8 cellular contexts compared by ENCODE assay signal in the genomic region with DNA sequence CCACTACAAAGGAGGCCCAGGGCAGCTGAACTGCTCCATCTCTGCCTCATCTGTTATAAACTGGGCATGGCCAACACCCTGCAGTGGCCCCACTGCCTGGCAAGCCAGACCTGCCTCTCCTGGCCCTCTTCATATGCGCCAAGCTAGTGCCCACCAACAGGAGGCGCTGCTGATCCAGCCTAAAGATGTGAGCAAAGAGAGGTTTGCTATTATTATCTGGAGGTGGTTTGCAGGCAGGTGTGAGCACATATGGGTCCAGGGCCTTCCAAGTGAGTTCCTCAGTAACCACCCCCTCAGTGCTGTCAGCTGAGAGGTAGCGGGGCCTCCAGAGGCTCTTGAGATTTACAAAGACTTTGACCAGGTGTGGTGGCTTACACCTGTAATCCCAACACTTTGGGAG.
DNase-seq lines count a peak whose midpoint lies in the region; ATAC-seq lines count a peak whose summit lies in the region.

No MANE protein-coding gene starts in this region.

- intact Hi-C loops in CD4-positive, alpha-beta memory T cell (cut with micrococcal nuclease) = loop anchor here (1.0 kb wide), 1 partner anchor 392 kb away; no protein-coding TSS in a partner anchor

- H3K4me1 Mint-ChIP-seq in CD4-positive, alpha-beta memory T cell = peaks cover 11 to 15% (median 12%) of the 10 kb centered on the region in 4 donors
- H3K4me1 Mint-ChIP-seq in activated T-cell treated with anti-CD3 and anti-CD28 coated beads, Interleukin-2, amount 50 U/mL, for 4 hours (ENCODE audit: low read depth) = peaks cover 28% of the 10 kb centered on the region

- ATAC-seq in activated T-cell treated with anti-CD3 and anti-CD28 coated beads, Interleukin-2, amount 50 U/mL, for 4 hours = peak; percentile 39 to 49
- ATAC-seq in GM19395 (IDR thresholded peaks at IDR 0.05; ENCODE audit: unreplicated experiment) (no peak), GM18498 (IDR thresholded peaks at IDR 0.05; ENCODE audit: unreplicated experiment) (no peak)

- H3K4me3 Mint-ChIP-seq in CD4-positive, alpha-beta memory T cell = no peak overlapping the region
- no peak overlapping the region for H3K4me3 Mint-ChIP-seq in activated T-cell treated with anti-CD3 and anti-CD28 coated beads, Interleukin-2, amount 50 U/mL, for 4 hours

- H3K27ac Mint-ChIP-seq in CD4-positive, alpha-beta memory T cell = no peak overlapping the region

- H3K36me3 Mint-ChIP-seq in CD4-positive, alpha-beta memory T cell = no peaks in the 10 kb centered on the region
- no peaks in the 10 kb centered on the region for H3K36me3 Mint-ChIP-seq in activated T-cell treated with anti-CD3 and anti-CD28 coated beads, Interleukin-2, amount 50 U/mL, for 4 hours (ENCODE audit: insufficient read depth)

- no peaks in the 10 kb centered on the region for H3K27me3 ChIP-seq in CD4-positive, alpha-beta memory T cell (ENCODE audit: insufficient read depth, low read length)

- peaks cover 8 to 13% of the 10 kb centered on the region in 2 donors for H3K27me3 Mint-ChIP-seq in CD4-positive, alpha-beta memory T cell
- H3K27me3 Mint-ChIP-seq in activated T-cell treated with anti-CD3 and anti-CD28 coated beads, Interleukin-2, amount 50 U/mL, for 4 hours (ENCODE audit: low read depth) = peaks cover 24% of the 10 kb centered on the region

- CTCF ChIA-PET in CD4-positive, alpha-beta memory T cell (lab: Charles Lee; ENCODE audit: partially characterized antibody) = interaction anchor here (0.7 to 7.0 kb wide), 8 partner anchors 9 to 696 kb away, joined by 3 to 121 read pairs (median 3); no protein-coding TSS in a partner anchor

- no peak overlapping the region for H3K4me3 ChIP-seq in CD4-positive, alpha-beta memory T cell (ENCODE audit: low read length in 2 of 2)

- POLR2A ChIA-PET in CD4-positive, alpha-beta memory T cell (lab: Charles Lee; ENCODE audit: partially characterized antibody) = no interaction called here

- no peaks in the 10 kb centered on the region for H3K9me3 Mint-ChIP-seq in CD4-positive, alpha-beta memory T cell
- H3K9me3 Mint-ChIP-seq in activated T-cell treated with anti-CD3 and anti-CD28 coated beads, Interleukin-2, amount 50 U/mL, for 4 hours = no peaks in the 10 kb centered on the region

- no peak overlapping the region for H3K27ac ChIP-seq in CD4-positive, alpha-beta memory T cell (ENCODE audit: low read depth, low read length)

- H3K4me1 ChIP-seq in CD4-positive, alpha-beta memory T cell (ENCODE audit: insufficient read depth, low read length) = peaks cover 12% of the 10 kb centered on the region

- H3K36me3 ChIP-seq in CD4-positive, alpha-beta memory T cell (ENCODE audit: insufficient read depth, low read length) = no peaks in the 10 kb centered on the region

- peak; percentile 50 to 67 (median 59) for DNase-seq in CD4-positive, alpha-beta memory T cell
- DNase-seq in NCI-H460 (ENCODE audit: extremely low read depth, low read depth) (peak; percentile 12), iPS-NIHi11 (ENCODE audit: low spot score) (peak; percentile 47), NCI-H1930 (lab: John Stamatoyannopoulos, UW) (no peak)
- peak; percentile 66 for DNase-seq in activated T-cell treated with anti-CD3 and anti-CD28 coated beads, Interleukin-2, amount 50 U/mL, for 4 hours
- DNase-seq in stimulated activated CD8-positive, alpha-beta memory T cell treated with anti-CD3 and anti-CD28 coated beads, Interleukin-7, amount 100 ng/mL, for 24 hours (ENCODE audit: low read depth) = peak; percentile 55

- no peaks in the 10 kb centered on the region for H3K9me3 ChIP-seq in CD4-positive, alpha-beta memory T cell (ENCODE audit: control insufficient read depth in 1 of 2, low read length in 2 of 2)

Comparison
In these comparisons a context has a peak if more than half of its experiments do, and no peak if none do; other contexts are left out.
1. DNase-seq: peak in CD4-positive, alpha-beta memory T cell (5 of 5), NCI-H460 (single experiment), activated T-cell treated with anti-CD3 and anti-CD28 coated beads, Interleukin-2, amount 50 U/mL, for 4 hours (single experiment), iPS-NIHi11 (single experiment) and stimulated activated CD8-positive, alpha-beta memory T cell treated with anti-CD3 and anti-CD28 coated beads, Interleukin-7, amount 100 ng/mL, for 24 hours (single experiment); none in NCI-H1930 (0 of 2).
2. ATAC-seq: peak in activated T-cell treated with anti-CD3 and anti-CD28 coated beads, Interleukin-2, amount 50 U/mL, for 4 hours (2 of 2); none in GM19395 (single experiment) and GM18498 (single experiment).